7 cellular contexts compared by ENCODE assay signal in the genomic region with DNA sequence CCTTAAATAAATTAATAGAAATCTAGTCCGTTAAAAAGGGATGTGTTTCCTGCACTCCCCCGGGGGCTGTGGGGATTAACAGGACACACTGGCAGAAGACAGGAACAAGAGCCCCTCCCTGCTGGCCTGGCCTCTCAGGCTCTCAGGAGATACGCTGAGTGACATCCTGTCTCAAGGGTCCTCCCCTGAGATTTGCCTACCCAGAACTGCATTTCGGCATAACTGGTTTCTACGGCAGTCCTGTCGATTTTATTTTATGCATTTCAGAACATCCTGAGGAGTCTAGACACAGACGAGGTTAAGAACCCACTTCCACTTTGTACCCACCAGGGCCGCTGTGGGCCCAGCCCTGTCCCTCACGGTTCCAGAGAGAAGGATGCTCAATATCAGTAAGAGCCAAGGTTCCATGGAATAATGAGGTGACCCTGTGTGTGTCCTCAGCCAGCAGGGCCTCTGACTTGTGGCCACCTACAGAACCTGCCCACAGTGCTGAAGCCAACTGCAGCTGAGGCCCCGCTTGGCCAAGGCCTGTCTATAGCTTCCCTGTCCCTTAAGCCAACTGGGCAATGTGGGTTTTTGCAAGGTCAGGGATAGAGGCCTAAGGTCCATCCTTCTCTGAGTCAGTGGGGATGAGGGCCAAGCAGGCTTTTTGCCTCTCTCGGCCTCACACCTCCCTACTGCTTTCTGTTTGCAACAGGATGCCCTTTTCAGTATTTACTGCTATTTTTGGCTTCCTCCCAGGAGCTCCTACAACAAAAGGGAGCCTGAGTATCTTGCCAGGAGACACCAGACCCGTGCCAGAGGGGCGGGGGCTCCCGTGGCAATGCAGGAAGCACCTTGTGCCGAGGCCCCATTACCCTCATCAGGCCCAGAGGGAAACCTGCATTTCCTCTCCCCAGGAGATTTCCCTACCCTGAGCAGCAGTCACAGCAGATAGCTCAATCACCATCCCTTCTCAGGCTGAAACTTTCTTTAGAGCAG. TPM values are rescaled to one million over a fixed set of nuclear protein-coding genes. Genes with fewer than 3 reads are reported as not detected.
DNase-seq lines count a peak whose midpoint lies in the region; ATAC-seq, FAIRE-seq and TF ChIP-seq lines count a peak whose summit lies in the region.

No MANE protein-coding gene starts in this region.

- H2AFZ ChIP-seq in astrocyte (ENCODE audit: low read depth, low read length), result no peak overlapping the region
- H2AFZ ChIP-seq in keratinocyte (ENCODE audit: control insufficient read depth, low read length), result no peak overlapping the region

- no peaks in the 10 kb centered on the region for H3K9me1 ChIP-seq in keratinocyte (ENCODE audit: control insufficient read depth, extremely low read depth, insufficient read depth, low read length)

- H3K4me3 ChIP-seq in astrocyte (ENCODE audit: insufficient read depth, low read depth, low read length) (no peak overlapping the region), keratinocyte (ENCODE audit: control insufficient read depth in 2 of 3, extremely low read depth in 1 of 3, insufficient read depth in 2 of 3, low read depth in 1 of 3, low read length in 3 of 3) (no peak overlapping the region), aorta (ENCODE audit: low read length in 2 of 2) (no peak overlapping the region)

- ATAC-seq in aorta (ENCODE audit: low FRiP score), result peak; percentile 50
- ATAC-seq in GM19463 (IDR thresholded peaks at IDR 0.05; ENCODE audit: unreplicated experiment), result no peak

- H3K9me3 Mint-ChIP-seq in astrocyte (ENCODE audit: unreplicated experiment), result no peaks in the 10 kb centered on the region

- H3K9ac ChIP-seq in astrocyte (ENCODE audit: low read length), result no peak overlapping the region
- H3K9ac ChIP-seq in keratinocyte (ENCODE audit: control insufficient read depth, extremely low read depth, insufficient read depth, low read length), result peak overlapping the region; percentile 24

- H3K36me3 Mint-ChIP-seq in astrocyte (ENCODE audit: low read depth, unreplicated experiment), result peaks cover 6% of the 10 kb centered on the region

- intact Hi-C loops in aorta (cut with DNase I), result no loop called here

- no peak overlapping the region for H3K4me3 Mint-ChIP-seq in astrocyte (ENCODE audit: unreplicated experiment)

- TF ChIP-seq CTCF in astrocyte (IDR thresholded peaks at IDR 0.05; ENCODE audit: insufficient read depth, low read depth, low read length), result no peak
- TF ChIP-seq CTCF in keratinocyte (optimal IDR thresholded peaks at IDR 0.05 in 1 of 3, IDR thresholded peaks at IDR 0.05 in 1 of 3, conservative IDR thresholded peaks at IDR 0.05 in 1 of 3; ENCODE audit: extremely low read depth in 1 of 3, insufficient read depth in 2 of 3, low read length in 3 of 3), result no peak

- H3K9me3 ChIP-seq in astrocyte (ENCODE audit: insufficient read depth, low read depth, low read length), result no peaks in the 10 kb centered on the region
- H3K9me3 ChIP-seq in keratinocyte (ENCODE audit: control insufficient read depth, low read depth, low read length), result no peaks in the 10 kb centered on the region
- no peaks in the 10 kb centered on the region for H3K9me3 ChIP-seq in aorta (ENCODE audit: control insufficient read depth, low read length)

- H3K27ac Mint-ChIP-seq in astrocyte (ENCODE audit: unreplicated experiment), result peak overlapping the region; percentile 20

- WGBS in aorta, 2 donors, result 61 to 69% methylated on average over 15 of the region's 15 CpGs

- H3K27me3 Mint-ChIP-seq in astrocyte (ENCODE audit: low read depth, unreplicated experiment), result no peaks in the 10 kb centered on the region

- H3K27me3 ChIP-seq in astrocyte (ENCODE audit: insufficient read depth, low read length) (no peaks in the 10 kb centered on the region), keratinocyte (ENCODE audit: control insufficient read depth, extremely low read depth, insufficient read depth, low read length) (no peaks in the 10 kb centered on the region), aorta (ENCODE audit: control insufficient read depth in 1 of 2, insufficient read depth in 2 of 2, low read length in 1 of 2) (no peaks in the 10 kb centered on the region)

- peaks cover 4% of the 10 kb centered on the region for H4K20me1 ChIP-seq in astrocyte (ENCODE audit: insufficient read depth, low read length)
- peaks cover 6% of the 10 kb centered on the region for H4K20me1 ChIP-seq in keratinocyte (ENCODE audit: control insufficient read depth, extremely low read depth, insufficient read depth, low read length)

- H3K27ac ChIP-seq in astrocyte (ENCODE audit: low read depth, low read length) (no peak overlapping the region), keratinocyte (ENCODE audit: control insufficient read depth, insufficient read depth, low read length) (peak overlapping the region; percentile 89), aorta (ENCODE audit: low read depth in 1 of 2, low read length in 2 of 2) (no peak overlapping the region)

- DNase-seq in NCI-H2171 treated with DMSO at 0.1 percent for 48 hours (lab: John Stamatoyannopoulos, UW), result peak; percentile 25
- DNase-seq in astrocyte (ENCODE audit: low read depth), result peak; percentile 65
- no peak for DNase-seq in keratinocyte (ENCODE audit: low read depth, low spot score)
- peak in 1 of 2 donors; percentile 53 for DNase-seq in aorta
- DNase-seq in stimulated activated CD4-positive, alpha-beta T cell treated with anti-CD3 and anti-CD28 coated beads, Interleukin-15, amount 100 ng/mL, for 24 hours, result no peak

- TF ChIP-seq POLR2A in GM19099 (IDR thresholded peaks at IDR 0.05; ENCODE audit: extremely low read depth, insufficient read length, low read depth), result peak; percentile 12

- dilution Hi-C loops in keratinocyte (cut with MboI; ENCODE audit: extremely low pct_ligation_motif_present, low sequenced_read_pairs), result no loop called here

- no peak for FAIRE-seq in astrocyte (lab: Jason Lieb, UNC)
- no peak for FAIRE-seq in keratinocyte (lab: Jason Lieb, UNC)

- peaks cover 30% of the 10 kb centered on the region for H3K4me1 Mint-ChIP-seq in astrocyte (ENCODE audit: low read depth, unreplicated experiment)

- H3K4me2 ChIP-seq in astrocyte (ENCODE audit: low read length) (peak overlapping the region; percentile 32), keratinocyte (ENCODE audit: control insufficient read depth, extremely low read depth, insufficient read depth, low read depth, low read length) (no peak overlapping the region)

- H3K79me2 ChIP-seq in astrocyte (ENCODE audit: insufficient read depth, low read length) (no peaks in the 10 kb centered on the region), keratinocyte (ENCODE audit: control insufficient read depth, insufficient read depth, low read length) (no peaks in the 10 kb centered on the region)

- H3K4me1 ChIP-seq in astrocyte (ENCODE audit: insufficient read depth, low read length), result peaks cover 47% of the 10 kb centered on the region
- H3K4me1 ChIP-seq in keratinocyte (ENCODE audit: control insufficient read depth, extremely low read depth, insufficient read depth, low read length), result peaks cover 59% of the 10 kb centered on the region
- no peaks in the 10 kb centered on the region for H3K4me1 ChIP-seq in aorta (ENCODE audit: control insufficient read depth in 1 of 2, insufficient read depth in 2 of 2, low read length in 2 of 2)

- no peaks in the 10 kb centered on the region for H3K36me3 ChIP-seq in astrocyte (ENCODE audit: insufficient read depth, low read length)
- H3K36me3 ChIP-seq in keratinocyte (ENCODE audit: control insufficient read depth in 2 of 2, extremely low read depth in 1 of 2, insufficient read depth in 2 of 2, low read length in 2 of 2), result peaks cover 40 to 60% of the 10 kb centered on the region in 2 experiments
- H3K36me3 ChIP-seq in aorta (ENCODE audit: control insufficient read depth in 1 of 2, insufficient read depth in 2 of 2, low read length in 1 of 2), result no peaks in the 10 kb centered on the region

RNA-seq across cellular contexts. Expression of gene UQCC2, which starts 14.7 kb away (rescaled TPM):
- 70.2 and 79.1 TPM in 2 replicates for total RNA-seq in astrocyte
- 43.8 to 76.7 TPM (median 71.4 TPM) in 3 replicates for polyA plus RNA-seq in keratinocyte
- 26.5 TPM for polyA plus RNA-seq in keratinocyte (2011; ENCODE audit: low read depth)
- 22.3 and 22.6 TPM in 2 replicates for polyA plus RNA-seq in keratinocyte (2011; cell fraction: cytosol; rRNA removed)
- 11.0 and 12.1 TPM in 2 replicates for polyA plus RNA-seq in keratinocyte (2011; cell fraction: nucleus; rRNA removed)
- polyA plus RNA-seq in keratinocyte (2012; ENCODE audit: low replicate concordance), result 140 and 159 TPM in 2 replicates
- polyA minus RNA-seq in keratinocyte, result 9.6 to 14.3 TPM (median 12.0 TPM) in 3 replicates
- polyA minus RNA-seq in keratinocyte (2011; cell fraction: cytosol; rRNA and poly(A)+ RNA removed), result 14.4 TPM
- polyA minus RNA-seq in keratinocyte (2011; cell fraction: nucleus; rRNA and poly(A)+ RNA removed), result 3.6 and 5.1 TPM in 2 replicates
- 10 to 100 TPM; 19.5 to 24.0 TPM for total RNA-seq in aorta
- polyA plus RNA-seq in aorta, result 10 to 100 TPM; 14.7 to 48.2 TPM

RNA-seq across cellular contexts. Expression of gene IP6K3, which starts 49.9 kb away (rescaled TPM):
- total RNA-seq in astrocyte, result 4.5 and 4.6 TPM in 2 replicates
- polyA plus RNA-seq in keratinocyte, result 0.05 TPM in 1 of 3 replicates, not detected in the others
- not detected for polyA plus RNA-seq in keratinocyte (2011; ENCODE audit: low read depth)
- not detected in 2 replicates for polyA plus RNA-seq in keratinocyte (2011; cell fraction: cytosol; rRNA removed)
- not detected in 2 replicates for polyA plus RNA-seq in keratinocyte (2011; cell fraction: nucleus; rRNA removed)
- polyA plus RNA-seq in keratinocyte (2012; ENCODE audit: low replicate concordance), result not detected in 2 replicates
- not detected in 3 replicates for polyA minus RNA-seq in keratinocyte
- polyA minus RNA-seq in keratinocyte (2011; cell fraction: cytosol; rRNA and poly(A)+ RNA removed), result not detected
- polyA minus RNA-seq in keratinocyte (2011; cell fraction: nucleus; rRNA and poly(A)+ RNA removed), result not detected in 2 replicates
- total RNA-seq in aorta, result 1 to 10 TPM in 1 of 2 donors, not detected in 1; 1.0 TPM
- polyA plus RNA-seq in aorta, result under 1 TPM in 1 of 2 donors, not detected in 1; 0.63 TPM

Comparison
In these comparisons a context has a peak if more than half of its experiments do, and no peak if none do; other contexts are left out.
1. DNase-seq: peak in NCI-H2171 treated with DMSO at 0.1 percent for 48 hours (single experiment) and astrocyte (single experiment); none in keratinocyte (single experiment) and stimulated activated CD4-positive, alpha-beta T cell treated with anti-CD3 and anti-CD28 coated beads, Interleukin-15, amount 100 ng/mL, for 24 hours (single experiment).